In the genomic region with DNA sequence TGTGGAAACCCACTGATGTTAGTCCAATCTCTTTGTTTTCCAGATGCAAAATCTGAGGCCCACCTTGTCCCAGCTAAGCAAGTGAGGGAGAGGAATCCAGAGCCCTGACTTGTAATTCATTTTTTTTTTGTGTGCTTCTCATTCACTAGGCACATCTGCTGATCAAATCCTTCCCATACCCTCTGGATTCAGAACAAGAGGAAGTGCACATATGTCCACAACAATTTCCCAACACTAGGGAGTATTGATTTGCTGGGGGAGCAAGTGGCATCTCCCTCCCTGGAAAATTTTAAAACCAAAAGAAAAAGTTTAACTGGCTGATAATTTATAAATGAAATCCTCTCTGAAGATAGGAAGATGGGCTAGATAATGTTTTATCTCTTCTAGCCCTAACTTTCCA, we compare ENCODE assay signal across 1 cellular context.
TF ChIP-seq lines count a peak whose summit lies in the region.

No MANE protein-coding gene starts in this region.

TF ChIP-seq in GM23338, 12 proteins besides CTCF, POLR2A, EP300 and RAD21 (continued from another document):
- TF ChIP-seq, protein P1, sequence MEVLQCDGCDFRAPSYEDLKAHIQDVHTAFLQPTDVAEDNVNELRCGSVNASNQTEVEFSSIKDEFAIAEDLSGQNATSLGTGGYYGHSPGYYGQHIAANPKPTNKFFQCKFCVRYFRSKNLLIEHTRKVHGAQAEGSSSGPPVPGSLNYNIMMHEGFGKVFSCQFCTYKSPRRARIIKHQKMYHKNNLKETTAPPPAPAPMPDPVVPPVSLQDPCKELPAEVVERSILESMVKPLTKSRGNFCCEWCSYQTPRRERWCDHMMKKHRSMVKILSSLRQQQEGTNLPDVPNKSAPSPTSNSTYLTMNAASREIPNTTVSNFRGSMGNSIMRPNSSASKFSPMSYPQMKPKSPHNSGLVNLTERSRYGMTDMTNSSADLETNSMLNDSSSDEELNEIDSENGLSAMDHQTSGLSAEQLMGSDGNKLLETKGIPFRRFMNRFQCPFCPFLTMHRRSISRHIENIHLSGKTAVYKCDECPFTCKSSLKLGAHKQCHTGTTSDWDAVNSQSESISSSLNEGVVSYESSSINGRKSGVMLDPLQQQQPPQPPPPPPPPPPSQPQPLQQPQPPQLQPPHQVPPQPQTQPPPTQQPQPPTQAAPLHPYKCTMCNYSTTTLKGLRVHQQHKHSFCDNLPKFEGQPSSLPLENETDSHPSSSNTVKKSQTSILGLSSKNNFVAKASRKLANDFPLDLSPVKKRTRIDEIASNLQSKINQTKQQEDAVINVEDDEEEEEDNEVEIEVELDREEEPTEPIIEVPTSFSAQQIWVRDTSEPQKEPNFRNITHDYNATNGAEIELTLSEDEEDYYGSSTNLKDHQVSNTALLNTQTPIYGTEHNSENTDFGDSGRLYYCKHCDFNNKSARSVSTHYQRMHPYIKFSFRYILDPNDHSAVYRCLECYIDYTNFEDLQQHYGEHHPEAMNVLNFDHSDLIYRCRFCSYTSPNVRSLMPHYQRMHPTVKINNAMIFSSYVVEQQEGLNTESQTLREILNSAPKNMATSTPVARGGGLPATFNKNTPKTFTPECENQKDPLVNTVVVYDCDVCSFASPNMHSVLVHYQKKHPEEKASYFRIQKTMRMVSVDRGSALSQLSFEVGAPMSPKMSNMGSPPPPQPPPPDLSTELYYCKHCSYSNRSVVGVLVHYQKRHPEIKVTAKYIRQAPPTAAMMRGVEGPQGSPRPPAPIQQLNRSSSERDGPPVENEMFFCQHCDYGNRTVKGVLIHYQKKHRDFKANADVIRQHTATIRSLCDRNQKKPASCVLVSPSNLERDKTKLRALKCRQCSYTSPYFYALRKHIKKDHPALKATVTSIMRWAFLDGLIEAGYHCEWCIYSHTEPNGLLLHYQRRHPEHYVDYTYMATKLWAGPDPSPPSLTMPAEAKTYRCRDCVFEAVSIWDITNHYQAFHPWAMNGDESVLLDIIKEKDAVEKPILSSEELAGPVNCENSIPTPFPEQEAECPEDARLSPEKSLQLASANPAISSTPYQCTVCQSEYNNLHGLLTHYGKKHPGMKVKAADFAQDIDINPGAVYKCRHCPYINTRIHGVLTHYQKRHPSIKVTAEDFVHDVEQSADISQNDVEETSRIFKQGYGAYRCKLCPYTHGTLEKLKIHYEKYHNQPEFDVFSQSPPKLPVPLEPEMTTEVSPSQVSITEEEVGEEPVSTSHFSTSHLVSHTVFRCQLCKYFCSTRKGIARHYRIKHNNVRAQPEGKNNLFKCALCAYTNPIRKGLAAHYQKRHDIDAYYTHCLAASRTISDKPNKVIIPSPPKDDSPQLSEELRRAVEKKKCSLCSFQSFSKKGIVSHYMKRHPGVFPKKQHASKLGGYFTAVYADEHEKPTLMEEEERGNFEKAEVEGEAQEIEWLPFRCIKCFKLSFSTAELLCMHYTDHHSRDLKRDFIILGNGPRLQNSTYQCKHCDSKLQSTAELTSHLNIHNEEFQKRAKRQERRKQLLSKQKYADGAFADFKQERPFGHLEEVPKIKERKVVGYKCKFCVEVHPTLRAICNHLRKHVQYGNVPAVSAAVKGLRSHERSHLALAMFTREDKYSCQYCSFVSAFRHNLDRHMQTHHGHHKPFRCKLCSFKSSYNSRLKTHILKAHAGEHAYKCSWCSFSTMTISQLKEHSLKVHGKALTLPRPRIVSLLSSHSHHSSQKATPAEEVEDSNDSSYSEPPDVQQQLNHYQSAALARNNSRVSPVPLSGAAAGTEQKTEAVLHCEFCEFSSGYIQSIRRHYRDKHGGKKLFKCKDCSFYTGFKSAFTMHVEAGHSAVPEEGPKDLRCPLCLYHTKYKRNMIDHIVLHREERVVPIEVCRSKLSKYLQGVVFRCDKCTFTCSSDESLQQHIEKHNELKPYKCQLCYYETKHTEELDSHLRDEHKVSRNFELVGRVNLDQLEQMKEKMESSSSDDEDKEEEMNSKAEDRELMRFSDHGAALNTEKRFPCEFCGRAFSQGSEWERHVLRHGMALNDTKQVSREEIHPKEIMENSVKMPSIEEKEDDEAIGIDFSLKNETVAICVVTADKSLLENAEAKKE (CRISPR knock-in tag; IDR thresholded peaks at IDR 0.05): no peak
- TF ChIP-seq CREB1 (CRISPR knock-in tag; IDR thresholded peaks at IDR 0.05; ENCODE audit: low read depth): no peak
- TF ChIP-seq, protein P2, sequence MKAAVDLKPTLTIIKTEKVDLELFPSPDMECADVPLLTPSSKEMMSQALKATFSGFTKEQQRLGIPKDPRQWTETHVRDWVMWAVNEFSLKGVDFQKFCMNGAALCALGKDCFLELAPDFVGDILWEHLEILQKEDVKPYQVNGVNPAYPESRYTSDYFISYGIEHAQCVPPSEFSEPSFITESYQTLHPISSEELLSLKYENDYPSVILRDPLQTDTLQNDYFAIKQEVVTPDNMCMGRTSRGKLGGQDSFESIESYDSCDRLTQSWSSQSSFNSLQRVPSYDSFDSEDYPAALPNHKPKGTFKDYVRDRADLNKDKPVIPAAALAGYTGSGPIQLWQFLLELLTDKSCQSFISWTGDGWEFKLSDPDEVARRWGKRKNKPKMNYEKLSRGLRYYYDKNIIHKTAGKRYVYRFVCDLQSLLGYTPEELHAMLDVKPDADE (IDR thresholded peaks at IDR 0.05): no peak
- TF ChIP-seq EZH2phosphoT487 (IDR thresholded peaks at IDR 0.05; ENCODE audit: unreplicated experiment): no peak
- no peak for TF ChIP-seq EZH2 (IDR thresholded peaks at IDR 0.05; ENCODE audit: low read depth, unreplicated experiment)
- TF ChIP-seq NANOG (IDR thresholded peaks at IDR 0.05; ENCODE audit: borderline replicate concordance): no peak
- TF ChIP-seq JUNB (IDR thresholded peaks at IDR 0.05; ENCODE audit: unreplicated experiment): no peak
- no peak for TF ChIP-seq STAT1 (IDR thresholded peaks at IDR 0.05; ENCODE audit: unreplicated experiment)
